In the genomic region with DNA sequence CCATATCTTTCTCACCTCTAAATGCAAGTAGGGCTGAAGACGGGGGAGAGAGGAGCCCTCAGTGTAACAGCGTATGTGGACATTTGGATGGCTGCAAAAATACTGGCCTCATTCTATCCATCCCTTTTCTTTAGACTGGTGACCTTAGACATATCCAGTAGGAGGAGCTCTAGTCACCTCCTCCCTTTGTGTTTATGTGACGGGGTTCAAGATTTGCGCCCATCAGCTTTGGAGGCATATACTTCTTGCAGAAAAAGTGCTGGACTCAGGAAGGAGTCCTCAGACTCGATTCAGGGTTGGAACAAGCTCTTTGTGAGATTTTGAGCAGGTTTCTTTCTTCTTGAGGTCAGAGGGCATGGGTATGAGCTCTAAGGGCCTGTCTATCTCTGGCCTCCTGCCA, we compare ENCODE assay signal across 20 cellular contexts.
A peak's percentile ranks its signal among the peaks of the same experiment; 100 is the strongest.
DNase-seq lines count a peak whose midpoint lies in the region; ATAC-seq, FAIRE-seq and TF ChIP-seq lines count a peak whose summit lies in the region.
"Had no signal": no experiment of that assay in that cellular context is flagged by ENCODE, and none has a peak within 500 bp of the region (broad histone marks: within the 10 kb centered on the region; RNA-seq: fewer than 3 reads in every experiment).

No MANE protein-coding gene starts in this region.

- H3K4me1 ChIP-seq in HepG2 (ENCODE audit: insufficient read depth, low read length), result no peaks in the 10 kb centered on the region
- peaks cover 0 to 8% (median 0%) of the 10 kb centered on the region in 4 donors for H3K4me1 ChIP-seq in right lobe of liver
- H3K4me1 ChIP-seq in astrocyte (ENCODE audit: insufficient read depth, low read length), result no peaks in the 10 kb centered on the region
- H3K4me1 ChIP-seq in Caco-2, result no peaks in the 10 kb centered on the region
- H3K4me1 ChIP-seq: colonic mucosa, sigmoid colon, vagina had no signal

- H3K36me3 ChIP-seq in HepG2 (replicated peaks in 1 of 2; ENCODE audit: control insufficient read depth in 1 of 2, insufficient read depth in 2 of 2, low read length in 2 of 2), result no peaks in the 10 kb centered on the region
- no peaks in the 10 kb centered on the region for H3K36me3 ChIP-seq in right lobe of liver
- no peaks in the 10 kb centered on the region for H3K36me3 ChIP-seq in astrocyte (ENCODE audit: insufficient read depth, low read length)
- H3K36me3 ChIP-seq in Caco-2 (ENCODE audit: control insufficient read depth, insufficient read depth, low read length), result no peaks in the 10 kb centered on the region
- H3K36me3 ChIP-seq: colonic mucosa, sigmoid colon, vagina had no signal

- BruUV-seq in HepG2 (replicated peaks; lab: Mats Ljungman, UMichigan) (no TSS peak), Caco-2 (replicated peaks; lab: Mats Ljungman, UMichigan) (no TSS peak)

- FAIRE-seq in HepG2 (lab: Jason Lieb, UNC) (no peak), astrocyte (lab: Jason Lieb, UNC) (peak; percentile 54), GM12891 (lab: Jason Lieb, UNC) (no peak)
- FAIRE-seq: endothelial cell of umbilical vein had no signal

- no peaks in the 10 kb centered on the region for H3K79me2 ChIP-seq in HepG2 (ENCODE audit: insufficient read depth, low read length)
- H3K79me2 ChIP-seq in astrocyte (ENCODE audit: insufficient read depth, low read length), result no peaks in the 10 kb centered on the region

- no peak overlapping the region for H3K4me3 Mint-ChIP-seq in astrocyte (ENCODE audit: unreplicated experiment)
- no peak overlapping the region for H3K4me3 Mint-ChIP-seq in activated T-cell treated with anti-CD3 and anti-CD28 coated beads, Interleukin-2, amount 50 U/mL, for 72 hours
- no peak overlapping the region for H3K4me3 Mint-ChIP-seq in Caco-2 (ENCODE audit: unreplicated experiment)

- H3K4me3 ChIP-seq in HepG2 (replicated peaks in 1 of 3; ENCODE audit: insufficient read depth in 1 of 3, low read depth in 2 of 3, low read length in 3 of 3), result no peak overlapping the region
- H3K4me3 ChIP-seq in right lobe of liver, result no peak overlapping the region
- no peak overlapping the region for H3K4me3 ChIP-seq in LNCaP clone FGC (ENCODE audit: low read depth, low read length)
- H3K4me3 ChIP-seq in astrocyte (ENCODE audit: insufficient read depth, low read depth, low read length), result no peak overlapping the region
- no peak overlapping the region for H3K4me3 ChIP-seq in Caco-2 (ENCODE audit: low read depth, low read length)
- H3K4me3 ChIP-seq: colonic mucosa, sigmoid colon, vagina had no signal

- no peaks in the 10 kb centered on the region for H3K27me3 ChIP-seq in HepG2 (ENCODE audit: control insufficient read depth in 1 of 2, insufficient read depth in 2 of 2, low read length in 2 of 2)
- no peaks in the 10 kb centered on the region for H3K27me3 ChIP-seq in right lobe of liver
- no peaks in the 10 kb centered on the region for H3K27me3 ChIP-seq in astrocyte (ENCODE audit: insufficient read depth, low read length)
- H3K27me3 ChIP-seq in Caco-2 (replicated peaks; ENCODE audit: control insufficient read depth, insufficient read depth, low read length), result no peaks in the 10 kb centered on the region
- H3K27me3 ChIP-seq: colonic mucosa, sigmoid colon, vagina had no signal

- peak; percentile 34; the same call in 1 of the 2 replicates for TF ChIP-seq CTCF in HepG2 (CRISPR knock-in tag; IDR thresholded peaks at IDR 0.05)
- TF ChIP-seq CTCF in right lobe of liver (IDR thresholded peaks at IDR 0.05), result peak in 1 of 4 donors; percentile 10
- 0 out of 2 replicates have a peak, but pooled peaks have one; percentile 15 for TF ChIP-seq CTCF in LNCaP clone FGC (IDR thresholded peaks at IDR 0.05; ENCODE audit: control insufficient read depth, extremely low read depth, insufficient read depth)
- no peak for TF ChIP-seq CTCF in astrocyte (IDR thresholded peaks at IDR 0.05; ENCODE audit: insufficient read depth, low read depth, low read length)
- TF ChIP-seq CTCF in Caco-2 (IDR thresholded peaks at IDR 0.05; ENCODE audit: insufficient read depth in 1 of 2, low read depth in 1 of 2, low read length in 1 of 2, severe bottlenecking in 1 of 2, unreplicated experiment in 1 of 2), result no peak

- in situ Hi-C loops in HepG2 (cut with HindIII; ENCODE audit: extremely low pct_ligation_motif_present, low pct_unique_long_range_greater_than_20kb), result no loop called here

- intact Hi-C loops in HepG2 (cut with micrococcal nuclease; ENCODE audit: unreplicated experiment) (no loop called here), right lobe of liver (cut with DNase I) (no loop called here), Caco-2 (cut with micrococcal nuclease; ENCODE audit: unreplicated experiment) (no loop called here)

- TF ChIP-seq EP300 in HepG2 (IDR thresholded peaks at IDR 0.05; ENCODE audit: low read depth in 2 of 2, low read length in 2 of 2) (no peak), HepG2 (CRISPR knock-in tag; IDR thresholded peaks at IDR 0.05; ENCODE audit: borderline replicate concordance) (no peak)

- TF ChIP-seq RAD21 in HepG2 (CRISPR knock-in tag; IDR thresholded peaks at IDR 0.05), result no peak

- CTCF ChIA-PET in HepG2 (lab: Yijun Ruan, JAX; ENCODE audit: low intra/inter-chr PET ratio, low total read pairs) (no interaction called here), Caco-2 (lab: Charles Lee) (interaction anchor here (0.6 kb wide), 1 partner anchor 459 kb away, joined by 3 read pairs; no protein-coding TSS in a partner anchor)

- ATAC-seq in HepG2 (no peak), right lobe of liver (no peak)
- no peak for ATAC-seq in activated T-cell treated with anti-CD3 and anti-CD28 coated beads, Interleukin-2, amount 50 U/mL, for 72 hours (replicated peaks in 1 of 2)
- ATAC-seq: left ventricle myocardium superior had no signal

- no peak overlapping the region for H3K27ac ChIP-seq in HepG2 (ENCODE audit: extremely low read length, insufficient read depth, low read length)
- no peak overlapping the region for H3K27ac ChIP-seq in right lobe of liver
- H3K27ac ChIP-seq in astrocyte (ENCODE audit: low read depth, low read length), result no peak overlapping the region
- H3K27ac ChIP-seq: colonic mucosa, sigmoid colon, vagina had no signal

- no peak overlapping the region for H2AFZ ChIP-seq in HepG2 (ENCODE audit: low read length)
- H2AFZ ChIP-seq in astrocyte (ENCODE audit: low read depth, low read length), result no peak overlapping the region

- H3K27me3 Mint-ChIP-seq in astrocyte (ENCODE audit: low read depth, unreplicated experiment) (peaks cover 2% of the 10 kb centered on the region), Caco-2 (ENCODE audit: insufficient read depth, unreplicated experiment) (peaks cover 3% of the 10 kb centered on the region)
- peaks cover 10% of the 10 kb centered on the region for H3K27me3 Mint-ChIP-seq in activated T-cell treated with anti-CD3 and anti-CD28 coated beads, Interleukin-2, amount 50 U/mL, for 72 hours (ENCODE audit: low read depth)

- H3K27ac Mint-ChIP-seq in astrocyte (ENCODE audit: unreplicated experiment) (no peak overlapping the region), Caco-2 (ENCODE audit: unreplicated experiment) (no peak overlapping the region)
- no peak overlapping the region for H3K27ac Mint-ChIP-seq in activated T-cell treated with anti-CD3 and anti-CD28 coated beads, Interleukin-2, amount 50 U/mL, for 72 hours

- H3K9me3 Mint-ChIP-seq in astrocyte (ENCODE audit: unreplicated experiment) (no peaks in the 10 kb centered on the region), Caco-2 (ENCODE audit: unreplicated experiment) (no peaks in the 10 kb centered on the region)
- H3K9me3 Mint-ChIP-seq in activated T-cell treated with anti-CD3 and anti-CD28 coated beads, Interleukin-2, amount 50 U/mL, for 72 hours, result no peaks in the 10 kb centered on the region

- no peak for TF ChIP-seq POLR2A in HepG2 (IDR thresholded peaks at IDR 0.05; ENCODE audit: insufficient read depth in 1 of 2, low read depth in 2 of 2, low read length in 2 of 2)
- TF ChIP-seq POLR2A in right lobe of liver (IDR thresholded peaks at IDR 0.05), result no peak
- no peak for TF ChIP-seq POLR2A in GM12891 (IDR thresholded peaks at IDR 0.05; ENCODE audit: low read depth, low read length)

- H3K36me3 Mint-ChIP-seq in astrocyte (ENCODE audit: low read depth, unreplicated experiment) (peaks cover 3% of the 10 kb centered on the region), Caco-2 (ENCODE audit: insufficient read depth, unreplicated experiment) (no peaks in the 10 kb centered on the region)
- peaks cover 0 to 6% of the 10 kb centered on the region in 2 donors for H3K36me3 Mint-ChIP-seq in activated T-cell treated with anti-CD3 and anti-CD28 coated beads, Interleukin-2, amount 50 U/mL, for 72 hours (ENCODE audit: insufficient read depth in 2 of 2)

- H4K20me1 ChIP-seq in HepG2 (ENCODE audit: insufficient read depth, low read length), result no peaks in the 10 kb centered on the region
- peaks cover 4% of the 10 kb centered on the region for H4K20me1 ChIP-seq in astrocyte (ENCODE audit: insufficient read depth, low read length)

- H3K4me1 Mint-ChIP-seq in astrocyte (ENCODE audit: low read depth, unreplicated experiment) (peaks cover 7% of the 10 kb centered on the region), Caco-2 (ENCODE audit: low read depth, unreplicated experiment) (no peaks in the 10 kb centered on the region)
- peaks cover 7% of the 10 kb centered on the region for H3K4me1 Mint-ChIP-seq in activated T-cell treated with anti-CD3 and anti-CD28 coated beads, Interleukin-2, amount 50 U/mL, for 72 hours (ENCODE audit: low read depth)

- DNase-seq in HepG2 (ENCODE audit: low spot score) (no peak), right lobe of liver (no peak), LNCaP clone FGC (ENCODE audit: low read depth) (no peak), astrocyte (ENCODE audit: low read depth) (no peak), GM12891 (ENCODE audit: insufficient read length, low spot score) (no peak), GF-D8 (lab: John Stamatoyannopoulos, UW) (no peak), Caco-2 (no peak)
- no peak for DNase-seq in activated T-cell treated with anti-CD3 and anti-CD28 coated beads, Interleukin-2, amount 50 U/mL, for 72 hours
- DNase-seq: activated effector memory CD4-positive, alpha-beta T cell treated with Interleukin-2 at 50 U/mL for 16 hours; aorta; colonic mucosa; foreskin melanocyte; GOT3; left ventricle myocardium superior; NCI-H2029; sigmoid colon; stimulated activated CD4-positive, alpha-beta T cell treated with anti-CD3 and anti-CD28 coated beads, Interleukin-1b, Interleukin-23, amount 100 ng/mL, for 48 hours; substantia nigra had no signal

- POLR2A ChIA-PET in HepG2 (lab: Yijun Ruan, JAX) (no interaction called here), Caco-2 (lab: Charles Lee) (no interaction called here)

- H3K4me2 ChIP-seq in HepG2 (ENCODE audit: low read depth, low read length) (no peak overlapping the region), astrocyte (ENCODE audit: low read length) (no peak overlapping the region)

- 0% methylated on average over 1 of the region's 5 CpGs for WGBS in HepG2 (ENCODE audit: low lambda C conversion rate)
- 48% methylated on average over 4 of the region's 5 CpGs for WGBS in right lobe of liver (ENCODE audit: insufficient coverage, low coverage, low lambda C conversion rate, missing lambda C conversion rate)

- H3K9ac ChIP-seq in HepG2 (ENCODE audit: insufficient read depth, low read depth, low read length), result no peak overlapping the region
- H3K9ac ChIP-seq in astrocyte (ENCODE audit: low read length), result no peak overlapping the region

- no peaks in the 10 kb centered on the region for H3K9me3 ChIP-seq in HepG2 (ENCODE audit: low read length)
- H3K9me3 ChIP-seq in right lobe of liver, result no peaks in the 10 kb centered on the region
- no peaks in the 10 kb centered on the region for H3K9me3 ChIP-seq in astrocyte (ENCODE audit: insufficient read depth, low read depth, low read length)
- no peaks in the 10 kb centered on the region for H3K9me3 ChIP-seq in Caco-2
- H3K9me3 ChIP-seq: colonic mucosa, sigmoid colon, vagina had no signal

Comparison
In these comparisons a context has a peak if more than half of its experiments do, and no peak if none do; other contexts are left out.
1. CTCF ChIP-seq: peak in HepG2 (single experiment) and LNCaP clone FGC (single experiment); none in astrocyte (single experiment) and Caco-2 (0 of 2).